Comparison of ENCODE assay signal across 11 cellular contexts in genomic region chr10:72375585-72375984, GRCh38. TPM values are rescaled to one million over a fixed set of nuclear protein-coding genes. Genes with fewer than 3 reads are reported as not detected.
DNase-seq lines count a peak whose midpoint lies in the region; ATAC-seq and TF ChIP-seq lines count a peak whose summit lies in the region.
"Had no signal": no experiment of that assay in that cellular context is flagged by ENCODE, and none has a peak within 500 bp of the region (broad histone marks: within the 10 kb centered on the region; RNA-seq: fewer than 3 reads in every experiment).

No MANE protein-coding gene starts in this region.

- H3K4me1 ChIP-seq in PC-3 (ENCODE audit: insufficient read depth, low read length) (no peaks in the 10 kb centered on the region), foreskin keratinocyte (no peaks in the 10 kb centered on the region)

- H4K20me1 ChIP-seq in PC-3 (ENCODE audit: low read length), result no peaks in the 10 kb centered on the region

- TF ChIP-seq CTCF in PC-3 (conservative IDR thresholded peaks at IDR 0.05; ENCODE audit: low read depth, low read length), result peak; percentile 27; the same call in 1 of the 2 replicates
- TF ChIP-seq CTCF in foreskin keratinocyte (conservative IDR thresholded peaks at IDR 0.05), result peak; percentile 13

- ATAC-seq in PC-3, result peak; percentile 65; the same call in 1 of the 2 replicates
- no peak for ATAC-seq in foreskin keratinocyte
- no peak for ATAC-seq in GM21737 (IDR thresholded peaks at IDR 0.05; ENCODE audit: unreplicated experiment)

- H3K9ac ChIP-seq in PC-3 (ENCODE audit: low read length), result no peak overlapping the region

- POLR2A ChIA-PET in activated CD4-positive, alpha-beta memory T cell treated with anti-CD3 and anti-CD28 coated beads, Interleukin-2, amount 10 ng/mL, durations not matched to agents 7 days and 5 days (lab: Charles Lee), result no interaction called here
- POLR2A ChIA-PET in activated CD4-positive, alpha-beta memory T cell treated with anti-CD3 and anti-CD28 coated beads for 36 hours (lab: Charles Lee), result no interaction called here
- POLR2A ChIA-PET in PC-3 (lab: Charles Lee; ENCODE audit: unreplicated experiment), result no interaction called here

- CTCF ChIA-PET in activated CD4-positive, alpha-beta memory T cell treated with anti-CD3 and anti-CD28 coated beads, Interleukin-2, amount 10 ng/mL, durations not matched to agents 7 days and 5 days (lab: Charles Lee), result interaction anchor here (1.4 to 1.6 kb wide), 2 partner anchors 11 to 459 kb away, joined by 5 read pairs; no protein-coding TSS in a partner anchor
- CTCF ChIA-PET in activated CD4-positive, alpha-beta memory T cell treated with anti-CD3 and anti-CD28 coated beads for 36 hours (lab: Charles Lee), result interaction anchor here (0.7 to 2.3 kb wide), 2 partner anchors 11 to 513 kb away, joined by 5 to 9 read pairs; no protein-coding TSS in a partner anchor
- CTCF ChIA-PET in PC-3 (lab: Charles Lee), result no interaction called here

- no peaks in the 10 kb centered on the region for H3K9me3 Mint-ChIP-seq in activated CD4-positive, alpha-beta memory T cell treated with anti-CD3 and anti-CD28 coated beads, Interleukin-2, amount 10 ng/mL, durations not matched to agents 7 days and 5 days
- H3K9me3 Mint-ChIP-seq in activated CD4-positive, alpha-beta memory T cell treated with anti-CD3 and anti-CD28 coated beads for 36 hours, result no peaks in the 10 kb centered on the region
- H3K9me3 Mint-ChIP-seq: CD4-positive, CD25-positive, alpha-beta regulatory T cell had no signal

- H3K9me3 ChIP-seq in PC-3 (ENCODE audit: low read length), result no peaks in the 10 kb centered on the region

- no peak overlapping the region for H3K4me3 Mint-ChIP-seq in activated CD4-positive, alpha-beta memory T cell treated with anti-CD3 and anti-CD28 coated beads, Interleukin-2, amount 10 ng/mL, durations not matched to agents 7 days and 5 days
- H3K4me3 Mint-ChIP-seq in activated CD4-positive, alpha-beta memory T cell treated with anti-CD3 and anti-CD28 coated beads for 36 hours, result no peak overlapping the region
- H3K4me3 Mint-ChIP-seq: CD4-positive, CD25-positive, alpha-beta regulatory T cell had no signal

- BruUV-seq in PC-3 (replicated peaks; lab: Mats Ljungman, UMichigan), result no TSS peak

- intact Hi-C loops in activated CD4-positive, alpha-beta memory T cell treated with anti-CD3 and anti-CD28 coated beads for 36 hours (cut with micrococcal nuclease), result no loop called here
- intact Hi-C loops in PC-3 (cut with micrococcal nuclease), result no loop called here

- H3K36me3 Mint-ChIP-seq in activated CD4-positive, alpha-beta memory T cell treated with anti-CD3 and anti-CD28 coated beads, Interleukin-2, amount 10 ng/mL, durations not matched to agents 7 days and 5 days (ENCODE audit: low read depth), result no peaks in the 10 kb centered on the region
- no peaks in the 10 kb centered on the region for H3K36me3 Mint-ChIP-seq in activated CD4-positive, alpha-beta memory T cell treated with anti-CD3 and anti-CD28 coated beads for 36 hours

- H3K4me2 ChIP-seq in PC-3 (ENCODE audit: low read length), result no peak overlapping the region

- no peaks in the 10 kb centered on the region for H3K36me3 ChIP-seq in PC-3 (ENCODE audit: low read depth, low read length)

- no peaks in the 10 kb centered on the region for H3K27me3 ChIP-seq in PC-3 (ENCODE audit: low read length)
- no peaks in the 10 kb centered on the region for H3K27me3 ChIP-seq in foreskin keratinocyte

- no peak overlapping the region for H3K4me3 ChIP-seq in PC-3 (ENCODE audit: low read length)

- no peaks in the 10 kb centered on the region for H3K27me3 Mint-ChIP-seq in activated CD4-positive, alpha-beta memory T cell treated with anti-CD3 and anti-CD28 coated beads, Interleukin-2, amount 10 ng/mL, durations not matched to agents 7 days and 5 days
- no peaks in the 10 kb centered on the region for H3K27me3 Mint-ChIP-seq in activated CD4-positive, alpha-beta memory T cell treated with anti-CD3 and anti-CD28 coated beads for 36 hours
- H3K27me3 Mint-ChIP-seq: CD4-positive, CD25-positive, alpha-beta regulatory T cell had no signal

- H3K4me1 Mint-ChIP-seq in activated CD4-positive, alpha-beta memory T cell treated with anti-CD3 and anti-CD28 coated beads, Interleukin-2, amount 10 ng/mL, durations not matched to agents 7 days and 5 days, result peaks cover 15% of the 10 kb centered on the region
- H3K4me1 Mint-ChIP-seq in activated CD4-positive, alpha-beta memory T cell treated with anti-CD3 and anti-CD28 coated beads for 36 hours (ENCODE audit: low read depth), result peaks cover 2% of the 10 kb centered on the region

- H3K27ac ChIP-seq in PC-3 (ENCODE audit: low read length) (no peak overlapping the region), foreskin keratinocyte (no peak overlapping the region)

- no peaks in the 10 kb centered on the region for H3K9me2 ChIP-seq in PC-3 (replicated peaks; ENCODE audit: low read length)

- H2AFZ ChIP-seq in PC-3 (ENCODE audit: low read length), result no peak overlapping the region

- no peak overlapping the region for H3K27ac Mint-ChIP-seq in activated CD4-positive, alpha-beta memory T cell treated with anti-CD3 and anti-CD28 coated beads, Interleukin-2, amount 10 ng/mL, durations not matched to agents 7 days and 5 days
- no peak overlapping the region for H3K27ac Mint-ChIP-seq in activated CD4-positive, alpha-beta memory T cell treated with anti-CD3 and anti-CD28 coated beads for 36 hours
- H3K27ac Mint-ChIP-seq: CD4-positive, CD25-positive, alpha-beta regulatory T cell had no signal

- DNase-seq in activated CD4-positive, alpha-beta memory T cell treated with anti-CD3 and anti-CD28 coated beads, Interleukin-2, amount 10 ng/mL, durations not matched to agents 7 days and 5 days, result peak; percentile 14
- DNase-seq in activated CD4-positive, alpha-beta memory T cell treated with anti-CD3 and anti-CD28 coated beads for 36 hours, result no peak
- DNase-seq in PC-3, result peak; percentile 7
- no peak for DNase-seq in foreskin keratinocyte
- DNase-seq in superior temporal gyrus (ENCODE audit: extremely low spot score), result peak; percentile 74
- DNase-seq in NCI-H226, result no peak
- DNase-seq in OCI-M2 (lab: John Stamatoyannopoulos, UW; ENCODE audit: unreplicated experiment), result no peak
- DNase-seq: CD4-positive, CD25-positive, alpha-beta regulatory T cell; Karpas-422; occipital lobe had no signal

- no peaks in the 10 kb centered on the region for H3K79me2 ChIP-seq in PC-3 (ENCODE audit: low read length)

- H3F3A ChIP-seq in PC-3 (ENCODE audit: low read length, unreplicated experiment), result no peaks in the 10 kb centered on the region

RNA-seq across cellular contexts. Expression of gene DNAJB12, which starts 20.9 kb away (rescaled TPM):
- total RNA-seq in activated CD4-positive, alpha-beta memory T cell treated with anti-CD3 and anti-CD28 coated beads, Interleukin-2, amount 10 ng/mL, durations not matched to agents 7 days and 5 days, result 10 to 100 TPM; 23.8 to 26.7 TPM
- 10 to 100 TPM; 18.9 to 19.8 TPM for total RNA-seq in activated CD4-positive, alpha-beta memory T cell treated with anti-CD3 and anti-CD28 coated beads for 36 hours
- 25.7 and 30.9 TPM in 2 replicates for total RNA-seq in PC-3 (2014; rRNA removed)
- total RNA-seq in foreskin keratinocyte, result 23.6 and 26.6 TPM in 2 replicates
- polyA plus RNA-seq in foreskin keratinocyte, result 18.0 and 19.7 TPM in 2 replicates

Comparison
In these comparisons a context has a peak if more than half of its experiments do, and no peak if none do; other contexts are left out.
1. DNase-seq: peak in activated CD4-positive, alpha-beta memory T cell treated with anti-CD3 and anti-CD28 coated beads, Interleukin-2, amount 10 ng/mL, durations not matched to agents 7 days and 5 days (single experiment), PC-3 (single experiment) and superior temporal gyrus (single experiment); none in activated CD4-positive, alpha-beta memory T cell treated with anti-CD3 and anti-CD28 coated beads for 36 hours (single experiment), foreskin keratinocyte (0 of 2), NCI-H226 (single experiment) and OCI-M2 (single experiment).